Comparison of ENCODE assay signal across 2 cellular contexts in the genomic region with DNA sequence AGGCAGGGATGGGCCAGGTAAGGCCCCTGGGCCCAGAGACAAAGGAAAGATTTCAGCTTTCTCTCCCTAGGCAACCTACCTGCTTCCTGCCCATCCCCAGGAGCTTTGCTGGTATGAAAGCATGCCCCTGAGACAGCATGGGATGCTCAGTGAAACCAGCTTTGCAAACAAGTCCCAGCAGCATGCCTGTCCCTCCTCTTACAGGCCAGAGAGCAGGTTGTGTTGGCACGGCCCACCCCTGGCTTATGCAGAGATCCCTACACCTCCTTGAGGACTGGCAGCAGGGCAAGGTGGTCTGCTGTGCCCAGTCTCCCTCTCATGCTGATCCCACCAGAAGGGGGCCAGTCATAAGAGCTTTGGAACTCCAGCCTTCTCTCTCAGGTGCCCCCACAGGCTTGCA.
TF ChIP-seq lines count a peak whose summit lies in the region.

No MANE protein-coding gene starts in this region.

TF ChIP-seq in HEK293, 187 proteins besides CTCF, POLR2A, EP300 and RAD21:
- TF ChIP-seq MZF1 (tag by site-specific recombination; IDR thresholded peaks at IDR 0.05; ENCODE audit: borderline replicate concordance) (no peak), ZIC2 (tag by site-specific recombination; IDR thresholded peaks at IDR 0.05) (peak; percentile 30; the same call in 1 of the 2 replicates), ZNF416 (tag by site-specific recombination; IDR thresholded peaks at IDR 0.05) (no peak)

TF ChIP-seq in H1, 55 proteins besides CTCF, POLR2A, EP300 and RAD21:
- TF ChIP-seq, protein P1, sequence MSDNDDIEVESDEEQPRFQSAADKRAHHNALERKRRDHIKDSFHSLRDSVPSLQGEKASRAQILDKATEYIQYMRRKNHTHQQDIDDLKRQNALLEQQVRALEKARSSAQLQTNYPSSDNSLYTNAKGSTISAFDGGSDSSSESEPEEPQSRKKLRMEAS (IDR thresholded peaks at IDR 0.05): peak; percentile 16; the same call in 1 of the 2 replicates
- no peak for TF ChIP-seq BRCA1 (IDR thresholded peaks at IDR 0.05; ENCODE audit: low read depth, low read length)
